ENCODE assay signal across 1 cellular context in genomic region chr17:50426472-50426782, GRCh38.
TF ChIP-seq lines count a peak whose summit lies in the region.

No MANE protein-coding gene starts in this region.

TF ChIP-seq in GM12878, 131 proteins besides CTCF, POLR2A, EP300 and RAD21:
- TF ChIP-seq CHD2 (IDR thresholded peaks at IDR 0.05; ENCODE audit: borderline replicate concordance, low read depth, low read length) (peak; percentile 1; the same call in 1 of the 2 replicates), BCLAF1 (IDR thresholded peaks at IDR 0.05) (no peak)
